ENCODE assay signal across 8 cellular contexts in genomic region chr20:63553251-63553932, GRCh38. TPM values are rescaled to one million over a fixed set of nuclear protein-coding genes. Genes with fewer than 3 reads are reported as not detected.
DNase-seq lines count a peak whose midpoint lies in the region; TF ChIP-seq lines count a peak whose summit lies in the region.

No MANE protein-coding gene starts in this region.

- no peak for TF ChIP-seq RAD21 in SK-N-SH (IDR thresholded peaks at IDR 0.05; ENCODE audit: low read length)

- peaks cover 9% of the 10 kb centered on the region; the same call in 1 of the 2 replicates for H3K9me3 ChIP-seq in AG04450 (ENCODE audit: control insufficient read depth, insufficient read depth, low read length)
- no peaks in the 10 kb centered on the region for H3K9me3 ChIP-seq in SK-N-SH
- H3K9me3 ChIP-seq in cardiac muscle cell (ENCODE audit: low read depth) = no peaks in the 10 kb centered on the region
- H3K9me3 ChIP-seq in vagina = no peaks in the 10 kb centered on the region

- H3K27ac Mint-ChIP-seq in IgD-negative memory B cell = peak overlapping the region; percentile 98 to 100 (median 98)

- H3K4me3 ChIP-seq in AG04450 (ENCODE audit: low read depth, low read length) = peak overlapping the region; percentile 56
- peak overlapping the region; percentile 71 to 85 for H3K4me3 ChIP-seq in SK-N-SH (ENCODE audit: low read depth in 2 of 2, low read length in 1 of 2)
- peak overlapping the region; percentile 74 for H3K4me3 ChIP-seq in cardiac muscle cell
- peak overlapping the region; percentile 52 for H3K4me3 ChIP-seq in rectal smooth muscle tissue (ENCODE audit: low read length)
- peak overlapping the region; percentile 61 to 63 for H3K4me3 ChIP-seq in vagina

- POLR2A ChIA-PET in AG04450 (lab: Yijun Ruan, JAX) = interaction anchor here (1.2 kb wide), 1 partner anchor 32 kb away, joined by 5 read pairs; no protein-coding TSS in a partner anchor
- POLR2A ChIA-PET in SK-N-SH (lab: Yijun Ruan, JAX) = interaction anchor here (0.6 to 1.2 kb wide), 3 partner anchors 14 to 418 kb away, joined by 3 to 5 read pairs (median 4); partner anchors contain the start of gene STMN3

- no peak for TF ChIP-seq CTCF in AG04450 (IDR thresholded peaks at IDR 0.05; ENCODE audit: low read depth, low read length)
- no peak for TF ChIP-seq CTCF in SK-N-SH (IDR thresholded peaks at IDR 0.05)
- TF ChIP-seq CTCF in cardiac muscle cell (IDR thresholded peaks at IDR 0.05; ENCODE audit: low read depth, low read length) = no peak
- TF ChIP-seq CTCF in vagina (IDR thresholded peaks at IDR 0.05) = no peak

- CTCF ChIA-PET in AG04450 (lab: Charles Lee) = interaction anchor here (0.8 kb wide), 1 partner anchor 15 kb away, joined by 3 read pairs; no protein-coding TSS in a partner anchor
- CTCF ChIA-PET in SK-N-SH (lab: Yijun Ruan, JAX) = interaction anchor here (0.6 to 8.2 kb wide), 3 partner anchors 14 to 402 kb away, joined by 3 to 66 read pairs (median 4); partner anchors contain the start of genes PPDPF and PTK6

- H3K9me2 ChIP-seq in SK-N-SH = no peaks in the 10 kb centered on the region

- H3K27ac ChIP-seq in AG04450 (ENCODE audit: low read depth, low read length) = no peak overlapping the region
- H3K27ac ChIP-seq in SK-N-SH (ENCODE audit: low read depth in 2 of 2, low read length in 1 of 2) = peak overlapping the region in 1 of 2 experiments; percentile 75; a peak in 1 of 4 replicates
- H3K27ac ChIP-seq in cardiac muscle cell = no peak overlapping the region
- H3K27ac ChIP-seq in rectal smooth muscle tissue (ENCODE audit: low read depth, low read length) = no peak overlapping the region
- H3K27ac ChIP-seq in vagina = peak overlapping the region; percentile 30

- no peaks in the 10 kb centered on the region for H3K79me2 ChIP-seq in SK-N-SH (ENCODE audit: insufficient read depth)

- intact Hi-C loops in vagina (cut with DNase I) = no loop called here

- H3K4me1 ChIP-seq in SK-N-SH (ENCODE audit: control insufficient read depth in 1 of 2, insufficient read depth in 2 of 2, low read depth in 1 of 2, low read length in 1 of 2) = peaks cover 0 to 14% of the 10 kb centered on the region in 2 experiments; a peak in 1 of 4 replicates
- no peaks in the 10 kb centered on the region for H3K4me1 ChIP-seq in cardiac muscle cell (ENCODE audit: low read depth)
- H3K4me1 ChIP-seq in rectal smooth muscle tissue (ENCODE audit: control insufficient read depth, insufficient read depth, low read length) = no peaks in the 10 kb centered on the region
- H3K4me1 ChIP-seq in vagina = peaks cover 24% of the 10 kb centered on the region

- H3K4me3 Mint-ChIP-seq in IgD-negative memory B cell = peak overlapping the region; percentile 83 to 95 (median 86)

- H3K27me3 ChIP-seq in AG04450 (ENCODE audit: control insufficient read depth, insufficient read depth, low read length) = peaks cover 7% of the 10 kb centered on the region
- no peaks in the 10 kb centered on the region for H3K27me3 ChIP-seq in SK-N-SH (ENCODE audit: insufficient read depth)
- H3K27me3 ChIP-seq in cardiac muscle cell = no peaks in the 10 kb centered on the region
- H3K27me3 ChIP-seq in rectal smooth muscle tissue (ENCODE audit: control insufficient read depth, insufficient read depth, low read length) = peaks cover 7% of the 10 kb centered on the region
- peaks cover 5% of the 10 kb centered on the region for H3K27me3 ChIP-seq in vagina

- H3K9ac ChIP-seq in SK-N-SH (peak overlapping the region; percentile 77), rectal smooth muscle tissue (ENCODE audit: low read length) (no peak overlapping the region)

- H4K20me1 ChIP-seq in SK-N-SH (ENCODE audit: insufficient read depth) = no peaks in the 10 kb centered on the region

- peak overlapping the region; percentile 99 for H3K4me2 ChIP-seq in SK-N-SH

- peaks cover 9% of the 10 kb centered on the region for H3F3A ChIP-seq in SK-N-SH (replicated peaks; ENCODE audit: insufficient read depth)

- H3K4me1 Mint-ChIP-seq in IgD-negative memory B cell = peaks cover 10 to 31% (median 17%) of the 10 kb centered on the region in 3 donors

- H2AFZ ChIP-seq in SK-N-SH (ENCODE audit: low read depth) = peak overlapping the region; percentile 92; the same call in 1 of the 2 replicates

- H3K27me3 Mint-ChIP-seq in IgD-negative memory B cell = peaks cover 5% of the 10 kb centered on the region

- no peak for TF ChIP-seq EP300 in SK-N-SH (IDR thresholded peaks at IDR 0.05; ENCODE audit: borderline replicate concordance in 1 of 2, low read depth in 1 of 2, low read length in 1 of 2)

- TF ChIP-seq POLR2A in GM19099 (IDR thresholded peaks at IDR 0.05; ENCODE audit: extremely low read depth, insufficient read length, low read depth) (peak; percentile 8), vagina (IDR thresholded peaks at IDR 0.05) (peak in 1 of 2 donors; percentile 5)

- H3K36me3 ChIP-seq in SK-N-SH (replicated peaks in 1 of 2; ENCODE audit: control insufficient read depth in 1 of 2, insufficient read depth in 2 of 2, low read length in 1 of 2) (no peaks in the 10 kb centered on the region), cardiac muscle cell (no peaks in the 10 kb centered on the region), rectal smooth muscle tissue (ENCODE audit: control insufficient read depth, insufficient read depth, low read length) (no peaks in the 10 kb centered on the region), vagina (no peaks in the 10 kb centered on the region)

- WGBS in SK-N-SH (ENCODE audit: low lambda C conversion rate) = 11% methylated on average over 17 of the region's 37 CpGs

- DNase-seq in AG04450 (ENCODE audit: low read depth, low spot score) = peak; percentile 66
- peak; percentile 98 for DNase-seq in SK-N-SH
- DNase-seq in activated naive CD4-positive, alpha-beta T cell treated with anti-CD3 and anti-CD28 coated beads, Interleukin-2, amount 50 U/mL, for 16 hours = peak; percentile 86
- DNase-seq in cardiac muscle cell (ENCODE audit: low read depth in 1 of 2, low spot score in 1 of 2) = peak; percentile 81 to 87
- no peak for DNase-seq in vagina (ENCODE audit: extremely low spot score in 2 of 2)

- peaks cover 1% of the 10 kb centered on the region for H3K36me3 Mint-ChIP-seq in IgD-negative memory B cell

- no peaks in the 10 kb centered on the region for H3K9me3 Mint-ChIP-seq in IgD-negative memory B cell

TF ChIP-seq in SK-N-SH, 30 proteins besides CTCF, POLR2A, EP300 and RAD21 (continues in another document):
- TF ChIP-seq NRF1 (IDR thresholded peaks at IDR 0.05; ENCODE audit: low read depth, low read length) (peak; percentile 56), YY1 (IDR thresholded peaks at IDR 0.05; ENCODE audit: low read depth) (no peak), POLR2AphosphoS5 (IDR thresholded peaks at IDR 0.05; ENCODE audit: low read depth, low read length) (0 out of 2 replicates have a peak, but pooled peaks have one; percentile 27)

RNA-seq across cellular contexts. Expression of gene FNDC11, which starts 0.6 kb away (rescaled TPM):
- polyA plus RNA-seq in AG04450 (2011; rRNA removed) = 0.64 and 0.76 TPM in 2 replicates
- 0.32 and 0.35 TPM in 2 replicates for polyA minus RNA-seq in AG04450 (2011; rRNA and poly(A)+ RNA removed)
- polyA plus RNA-seq in IgD-negative memory B cell = 2.5 TPM
- 4.5 and 5.5 TPM in 2 replicates for polyA plus RNA-seq in SK-N-SH (2012; rRNA removed)
- 2.0 and 3.3 TPM in 2 replicates for polyA plus RNA-seq in SK-N-SH (2012; cell fraction: cytosol; rRNA removed)
- 13.7 and 16.2 TPM in 2 replicates for polyA plus RNA-seq in SK-N-SH (2012; cell fraction: nucleus; rRNA removed)
- 3.4 and 3.7 TPM in 2 replicates for total RNA-seq in cardiac muscle cell
- polyA plus RNA-seq in cardiac muscle cell = 0.09 and 2.9 TPM in 2 replicates
- not detected for total RNA-seq in vagina

RNA-seq across cellular contexts. Expression of gene SRMS, which starts 5.8 kb away (rescaled TPM):
- polyA plus RNA-seq in AG04450 (2011; rRNA removed) = not detected in 2 replicates
- polyA minus RNA-seq in AG04450 (2011; rRNA and poly(A)+ RNA removed) = not detected in 2 replicates
- 0.43 TPM for polyA plus RNA-seq in IgD-negative memory B cell
- not detected in 2 replicates for polyA plus RNA-seq in SK-N-SH (2012; rRNA removed)
- polyA plus RNA-seq in SK-N-SH (2012; cell fraction: cytosol; rRNA removed) = not detected in 2 replicates
- 0.05 TPM in 1 of 2 replicates, not detected in the other for polyA plus RNA-seq in SK-N-SH (2012; cell fraction: nucleus; rRNA removed)
- total RNA-seq in cardiac muscle cell = not detected in 2 replicates
- polyA plus RNA-seq in cardiac muscle cell = not detected in 2 replicates
- not detected for total RNA-seq in vagina

RNA-seq across cellular contexts. Expression of gene PTK6, which starts 16.2 kb away (rescaled TPM):
- polyA plus RNA-seq in AG04450 (2011; rRNA removed) (0.02 TPM in 1 of 2 replicates, not detected in the other), IgD-negative memory B cell (1.3 TPM), SK-N-SH (2012; rRNA removed) (0.07 and 0.13 TPM in 2 replicates), cardiac muscle cell (0.30 and 0.38 TPM in 2 replicates)
- not detected in 2 replicates for polyA minus RNA-seq in AG04450 (2011; rRNA and poly(A)+ RNA removed)
- 0.06 and 0.16 TPM in 2 replicates for polyA plus RNA-seq in SK-N-SH (2012; cell fraction: cytosol; rRNA removed)
- 0.26 and 0.27 TPM in 2 replicates for polyA plus RNA-seq in SK-N-SH (2012; cell fraction: nucleus; rRNA removed)
- total RNA-seq in cardiac muscle cell (not detected in 2 replicates), vagina (25.8 TPM)

RNA-seq across cellular contexts. Expression of gene HELZ2, which starts 20.6 kb away (rescaled TPM):
- 4.6 and 7.0 TPM in 2 replicates for polyA plus RNA-seq in AG04450 (2011; rRNA removed)
- polyA minus RNA-seq in AG04450 (2011; rRNA and poly(A)+ RNA removed) = 21.1 and 27.3 TPM in 2 replicates
- 7.9 TPM for polyA plus RNA-seq in IgD-negative memory B cell
- polyA plus RNA-seq in SK-N-SH (2012; rRNA removed) = 5.5 and 7.6 TPM in 2 replicates
- polyA plus RNA-seq in SK-N-SH (2012; cell fraction: cytosol; rRNA removed) = 1.8 and 3.5 TPM in 2 replicates
- 10.9 and 12.8 TPM in 2 replicates for polyA plus RNA-seq in SK-N-SH (2012; cell fraction: nucleus; rRNA removed)
- 8.7 and 14.3 TPM in 2 replicates for total RNA-seq in cardiac muscle cell
- 1.4 and 1.7 TPM in 2 replicates for polyA plus RNA-seq in cardiac muscle cell
- 31.4 TPM for total RNA-seq in vagina

RNA-seq across cellular contexts. Expression of gene PPDPF, which starts 32.8 kb away (rescaled TPM):
- polyA plus RNA-seq in AG04450 (2011; rRNA removed) = 13.5 and 21.7 TPM in 2 replicates
- 16.9 and 24.9 TPM in 2 replicates for polyA minus RNA-seq in AG04450 (2011; rRNA and poly(A)+ RNA removed)
- polyA plus RNA-seq in IgD-negative memory B cell = 198 TPM
- 20.0 and 71.4 TPM in 2 replicates for polyA plus RNA-seq in SK-N-SH (2012; rRNA removed)
- 45.7 and 81.9 TPM in 2 replicates for polyA plus RNA-seq in SK-N-SH (2012; cell fraction: cytosol; rRNA removed)
- polyA plus RNA-seq in SK-N-SH (2012; cell fraction: nucleus; rRNA removed) = 48.9 and 78.6 TPM in 2 replicates
- 248 and 265 TPM in 2 replicates for total RNA-seq in cardiac muscle cell
- polyA plus RNA-seq in cardiac muscle cell = 368 and 463 TPM in 2 replicates
- total RNA-seq in vagina = 198 TPM

Comparison
In these comparisons a context has a peak if more than half of its experiments do, and no peak if none do; other contexts are left out.
1. DNase-seq: peak in AG04450 (single experiment), SK-N-SH (single experiment), activated naive CD4-positive, alpha-beta T cell treated with anti-CD3 and anti-CD28 coated beads, Interleukin-2, amount 50 U/mL, for 16 hours (single experiment) and cardiac muscle cell (2 of 2); none in vagina (0 of 2).
2. Peak in every context shown above with its lines, with median percentiles within 50 percentile points of each other: H3K4me3 ChIP-seq.